Comparison of ENCODE assay signal across 10 cellular contexts in the genomic region with DNA sequence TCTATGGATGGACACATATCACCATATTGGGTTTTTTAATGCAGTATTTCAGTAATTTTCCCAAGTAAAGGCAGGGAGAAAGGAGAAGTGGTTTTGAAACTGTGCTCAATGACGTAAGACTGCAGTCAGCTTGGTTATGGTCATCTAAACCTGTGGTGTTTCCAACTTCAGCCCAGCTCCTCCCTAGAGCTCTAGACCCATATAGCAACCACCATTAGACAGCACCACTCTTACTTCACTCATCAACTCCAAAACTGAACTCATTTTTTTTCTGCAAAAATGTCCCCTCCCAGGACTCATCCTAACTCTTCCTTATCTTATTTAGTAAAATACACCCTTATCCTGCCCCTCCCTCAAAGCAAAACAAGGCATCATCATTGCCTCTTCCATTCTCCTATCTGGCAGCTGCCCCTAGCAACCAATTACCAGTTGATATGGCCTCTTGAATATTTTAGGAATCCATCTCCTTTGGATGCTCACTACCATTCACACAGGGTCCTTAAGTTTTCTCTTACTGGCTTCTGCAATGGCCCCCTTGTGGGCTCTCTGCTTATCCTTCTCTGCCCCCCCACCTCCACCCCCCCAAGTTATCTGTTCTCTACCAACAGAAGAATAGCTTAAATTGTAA. TPM values are rescaled to one million over a fixed set of nuclear protein-coding genes. Genes with fewer than 3 reads are reported as not detected.
DNase-seq lines count a peak whose midpoint lies in the region; ATAC-seq and TF ChIP-seq lines count a peak whose summit lies in the region.
"Had no signal": no experiment of that assay in that cellular context is flagged by ENCODE, and none has a peak within 500 bp of the region (broad histone marks: within the 10 kb centered on the region; RNA-seq: fewer than 3 reads in every experiment).

No MANE protein-coding gene starts in this region.

- intact Hi-C loops in activated B cell treated with CpG ODN at 0.5 μM for 24 hours (cut with micrococcal nuclease): loop anchor here (1.0 to 10.0 kb wide), 5 partner anchors 10 to 1835 kb away; partner anchors contain the start of genes STARD3NL and VPS41

- H3K4me3 Mint-ChIP-seq in activated B cell treated with CpG ODN at 0.5 μM for 24 hours: peak overlapping the region; percentile 89
- H3K4me3 Mint-ChIP-seq in naive thymus-derived CD8-positive, alpha-beta T cell: peak overlapping the region; percentile 87 to 96 (median 88)

- H3K9me3 Mint-ChIP-seq in activated B cell treated with CpG ODN at 0.5 μM for 24 hours: no peaks in the 10 kb centered on the region
- H3K9me3 Mint-ChIP-seq in naive thymus-derived CD8-positive, alpha-beta T cell: no peaks in the 10 kb centered on the region

- H3K36me3 Mint-ChIP-seq in activated B cell treated with CpG ODN at 0.5 μM for 24 hours (ENCODE audit: low read depth): peaks cover 13% of the 10 kb centered on the region
- peaks cover 0 to 5% (median 0%) of the 10 kb centered on the region in 3 donors for H3K36me3 Mint-ChIP-seq in naive thymus-derived CD8-positive, alpha-beta T cell

- DNase-seq in activated B cell treated with CpG ODN at 0.5 μM for 24 hours: no peak
- DNase-seq in naive thymus-derived CD8-positive, alpha-beta T cell: no peak
- no peak for DNase-seq in NCI-H2107 treated with DMSO at 0.1 percent for 48 hours (lab: John Stamatoyannopoulos, UW; ENCODE audit: unreplicated experiment)
- no peak for DNase-seq in NCI-H1694 treated with DMSO at 0.1 percent for 48 hours (lab: John Stamatoyannopoulos, UW)
- no peak for DNase-seq in mesenteric fat pad (ENCODE audit: low spot score)
- DNase-seq: islet precursor cell, NCI-H2081 had no signal

- CTCF ChIA-PET in activated B cell treated with CpG ODN at 0.5 μM for 24 hours (lab: Charles Lee): interaction anchor here (0.8 to 1.6 kb wide), 4 partner anchors 41 to 513 kb away, joined by 3 to 14 read pairs (median 6); partner anchors contain the start of genes MPLKIP and SUGCT

- H3K4me1 Mint-ChIP-seq in activated B cell treated with CpG ODN at 0.5 μM for 24 hours: peaks cover 50% of the 10 kb centered on the region
- peaks cover 24 to 43% (median 40%) of the 10 kb centered on the region in 4 donors for H3K4me1 Mint-ChIP-seq in naive thymus-derived CD8-positive, alpha-beta T cell

- no peaks in the 10 kb centered on the region for H3K27me3 Mint-ChIP-seq in activated B cell treated with CpG ODN at 0.5 μM for 24 hours
- no peaks in the 10 kb centered on the region for H3K27me3 Mint-ChIP-seq in naive thymus-derived CD8-positive, alpha-beta T cell

- peak overlapping the region; percentile 89 for H3K27ac Mint-ChIP-seq in activated B cell treated with CpG ODN at 0.5 μM for 24 hours
- peak overlapping the region; percentile 89 to 97 (median 95) for H3K27ac Mint-ChIP-seq in naive thymus-derived CD8-positive, alpha-beta T cell

- TF ChIP-seq CTCF in activated B cell treated with CpG ODN at 0.5 μM for 24 hours (IDR thresholded peaks at IDR 0.05): no peak

- POLR2A ChIA-PET in activated B cell treated with CpG ODN at 0.5 μM for 24 hours (lab: Charles Lee): interaction anchor here (0.5 to 5.5 kb wide), 13 partner anchors 8 to 328 kb away, joined by 3 to 80 read pairs (median 4); partner anchors contain the start of genes CDK13 and YAE1
- POLR2A ChIA-PET in naive thymus-derived CD8-positive, alpha-beta T cell (lab: Charles Lee): interaction anchor here (0.5 to 5.0 kb wide), 8 partner anchors 10 to 1298 kb away, joined by 3 to 38 read pairs (median 6); no protein-coding TSS in a partner anchor

- ATAC-seq in GM18498 (IDR thresholded peaks at IDR 0.05; ENCODE audit: unreplicated experiment): peak; percentile 20
- peak; percentile 29 for ATAC-seq in HG03354 (IDR thresholded peaks at IDR 0.05; ENCODE audit: poor library complexity, severe bottlenecking, unreplicated experiment)
- peak; percentile 18 for ATAC-seq in activated B cell treated with CpG ODN at 0.5 μM for 24 hours (ENCODE audit: low read depth)
- ATAC-seq in naive thymus-derived CD8-positive, alpha-beta T cell: no peak
- no peak for ATAC-seq in HG03108 (IDR thresholded peaks at IDR 0.05; ENCODE audit: unreplicated experiment)

RNA-seq across cellular contexts. Expression of gene RALA, which starts 1.5 kb away (rescaled TPM):
- total RNA-seq in activated B cell treated with CpG ODN at 0.5 μM for 24 hours (32.6 and 37.3 TPM in 2 replicates), mesenteric fat pad (26.7 TPM)
- 10 to 100 TPM; 39.7 to 44.9 TPM for total RNA-seq in naive thymus-derived CD8-positive, alpha-beta T cell
- 10 to 100 TPM; 46.6 to 55.1 (median 48.2) TPM for polyA plus RNA-seq in naive thymus-derived CD8-positive, alpha-beta T cell

RNA-seq across cellular contexts. Expression of gene YAE1, which starts 55.7 kb away (rescaled TPM):
- total RNA-seq in activated B cell treated with CpG ODN at 0.5 μM for 24 hours (13.3 and 16.1 TPM in 2 replicates), mesenteric fat pad (13.9 TPM)
- 10 to 100 TPM; 33.7 to 37.6 TPM for total RNA-seq in naive thymus-derived CD8-positive, alpha-beta T cell
- 10 to 100 TPM; 10.9 to 20.6 (median 17.6) TPM for polyA plus RNA-seq in naive thymus-derived CD8-positive, alpha-beta T cell

Comparison
In these comparisons a context has a peak if more than half of its experiments do, and no peak if none do; other contexts are left out.
1. ATAC-seq: peak in GM18498 (single experiment), HG03354 (single experiment) and activated B cell treated with CpG ODN at 0.5 μM for 24 hours (single experiment); none in naive thymus-derived CD8-positive, alpha-beta T cell (0 of 2) and HG03108 (single experiment).